8 cellular contexts compared by ENCODE assay signal in genomic region chr14:88189040-88189839, GRCh38.
DNase-seq lines count a peak whose midpoint lies in the region; ATAC-seq and TF ChIP-seq lines count a peak whose summit lies in the region.

No MANE protein-coding gene starts in this region.

- H3K36me3 Mint-ChIP-seq in T-helper 2 cell treated with Interferon-gamma antibody and Interleukin-4, amounts not matched to agents 5 μg/mL and 100 μg/mL, for 36 hours (ENCODE audit: low read depth): no peaks in the 10 kb centered on the region

- H3K4me1 Mint-ChIP-seq in T-helper 2 cell treated with Interferon-gamma antibody and Interleukin-4, amounts not matched to agents 5 μg/mL and 100 μg/mL, for 36 hours (ENCODE audit: low read depth): peaks cover 4% of the 10 kb centered on the region

- H3K27me3 Mint-ChIP-seq in T-helper 2 cell treated with Interferon-gamma antibody and Interleukin-4, amounts not matched to agents 5 μg/mL and 100 μg/mL, for 36 hours (ENCODE audit: low read depth): peaks cover 7% of the 10 kb centered on the region

- H3K27ac Mint-ChIP-seq in T-helper 2 cell treated with Interferon-gamma antibody and Interleukin-4, amounts not matched to agents 5 μg/mL and 100 μg/mL, for 36 hours: no peak overlapping the region

- H3K9me3 Mint-ChIP-seq in T-helper 2 cell treated with Interferon-gamma antibody and Interleukin-4, amounts not matched to agents 5 μg/mL and 100 μg/mL, for 36 hours: no peaks in the 10 kb centered on the region

- TF ChIP-seq CTCF in GM12874 (IDR thresholded peaks at IDR 0.05; ENCODE audit: insufficient read depth, low read depth, low read length): peak; percentile 64

- H3K4me3 Mint-ChIP-seq in T-helper 2 cell treated with Interferon-gamma antibody and Interleukin-4, amounts not matched to agents 5 μg/mL and 100 μg/mL, for 36 hours: peak overlapping the region; percentile 58

- DNase-seq in A172 (ENCODE audit: low spot score) (peak; percentile 76), NCI-H1436 treated with DMSO at 0.1 percent for 48 hours (lab: John Stamatoyannopoulos, UW) (peak; percentile 53), cerebellum (ENCODE audit: low spot score) (peak; percentile 81), kidney tubule cell (ENCODE audit: low spot score) (peak; percentile 83)
- DNase-seq in T-helper 2 cell treated with Interferon-gamma antibody and Interleukin-4, amounts not matched to agents 5 μg/mL and 100 μg/mL, for 36 hours (ENCODE audit: low spot score): peak; percentile 27
- peak; percentile 28 for DNase-seq in stimulated activated CD4-positive, alpha-beta T cell treated with anti-CD3 and anti-CD28 coated beads, Interleukin-2, amount 100 ng/mL, for 4 hours (ENCODE audit: low read depth)

- peak; percentile 86 for ATAC-seq in HG02798 (IDR thresholded peaks at IDR 0.05; ENCODE audit: poor library complexity, unreplicated experiment)

Comparison
In these comparisons a context has a peak if more than half of its experiments do, and no peak if none do; other contexts are left out.
1. Peak in every context shown above with its lines: DNase-seq and ATAC-seq.
2. DNase-seq: peak in every context shown above with its lines; median percentile 83 in kidney tubule cell; 81 in cerebellum; 76 in A172; 53 in NCI-H1436 treated with DMSO at 0.1 percent for 48 hours; 28 in stimulated activated CD4-positive, alpha-beta T cell treated with anti-CD3 and anti-CD28 coated beads, Interleukin-2, amount 100 ng/mL, for 4 hours; 27 in T-helper 2 cell treated with Interferon-gamma antibody and Interleukin-4, amounts not matched to agents 5 μg/mL and 100 μg/mL, for 36 hours.